Comparison of ENCODE assay signal across 23 cellular contexts in genomic region chr12:47752121-47752520, GRCh38. TPM values are rescaled to one million over a fixed set of nuclear protein-coding genes. Genes with fewer than 3 reads are reported as not detected.
DNase-seq lines count a peak whose midpoint lies in the region; ATAC-seq, FAIRE-seq and TF ChIP-seq lines count a peak whose summit lies in the region.
"Had no signal": no experiment of that assay in that cellular context is flagged by ENCODE, and none has a peak within 500 bp of the region (broad histone marks: within the 10 kb centered on the region; RNA-seq: fewer than 3 reads in every experiment).

No MANE protein-coding gene starts in this region.

- H3K9me3 ChIP-seq in SK-N-SH: no peaks in the 10 kb centered on the region
- no peaks in the 10 kb centered on the region for H3K9me3 ChIP-seq in breast epithelium
- H3K9me3 ChIP-seq in lower lobe of right lung: no peaks in the 10 kb centered on the region
- no peaks in the 10 kb centered on the region for H3K9me3 ChIP-seq in suprapubic skin
- no peaks in the 10 kb centered on the region for H3K9me3 ChIP-seq in uterus
- no peaks in the 10 kb centered on the region for H3K9me3 ChIP-seq in HepG2 (ENCODE audit: low read length)
- H3K9me3 ChIP-seq: SJCRH30 had no signal

- peaks cover 25% of the 10 kb centered on the region for H3K4me1 Mint-ChIP-seq in activated T-cell treated with anti-CD3 and anti-CD28 coated beads, Interleukin-2, amount 50 U/mL, for 24 hours (ENCODE audit: low read depth)

- H3K9ac ChIP-seq in SK-N-SH: no peak overlapping the region
- no peak overlapping the region for H3K9ac ChIP-seq in HepG2 (ENCODE audit: insufficient read depth, low read depth, low read length)

- 90% methylated on average over 3 of the region's 4 CpGs for WGBS in SK-N-SH (ENCODE audit: low lambda C conversion rate)
- WGBS in suprapubic skin: 53% methylated on average over 4 of the region's 4 CpGs
- WGBS in HepG2 (ENCODE audit: low lambda C conversion rate): 49% methylated on average over 4 of the region's 4 CpGs

- H2AFZ ChIP-seq in SK-N-SH (ENCODE audit: low read depth) (no peak overlapping the region), HepG2 (ENCODE audit: low read length) (no peak overlapping the region)

- in situ Hi-C loops in HepG2 (cut with HindIII; ENCODE audit: extremely low pct_ligation_motif_present, low pct_unique_long_range_greater_than_20kb): no loop called here

- H3K4me1 ChIP-seq in SK-N-SH (ENCODE audit: control insufficient read depth in 1 of 2, insufficient read depth in 2 of 2, low read depth in 1 of 2, low read length in 1 of 2): peaks cover 12 to 49% of the 10 kb centered on the region in 2 experiments; a peak in 3 of 4 replicates
- peaks cover 16 to 27% of the 10 kb centered on the region in 2 donors for H3K4me1 ChIP-seq in breast epithelium
- H3K4me1 ChIP-seq in lower lobe of right lung: peaks cover 54% of the 10 kb centered on the region
- H3K4me1 ChIP-seq in suprapubic skin: peaks cover 55% of the 10 kb centered on the region
- H3K4me1 ChIP-seq in uterus: peaks cover 0 to 3% of the 10 kb centered on the region in 2 donors
- H3K4me1 ChIP-seq in HepG2 (ENCODE audit: insufficient read depth, low read length): peaks cover 22% of the 10 kb centered on the region

- H3K9me3 Mint-ChIP-seq in activated T-cell treated with anti-CD3 and anti-CD28 coated beads, Interleukin-2, amount 50 U/mL, for 24 hours: no peaks in the 10 kb centered on the region

- H3K27me3 Mint-ChIP-seq in activated T-cell treated with anti-CD3 and anti-CD28 coated beads, Interleukin-2, amount 50 U/mL, for 24 hours: no peaks in the 10 kb centered on the region
- H3K27me3 Mint-ChIP-seq: activated CD8-positive, alpha-beta memory T cell treated with anti-CD3 and anti-CD28 coated beads, Interleukin-2, amount 10 ng/mL, durations not matched to agents 7 days and 5 days had no signal

- TF ChIP-seq RAD21 in SK-N-SH (IDR thresholded peaks at IDR 0.05; ENCODE audit: low read length) (no peak), HepG2 (CRISPR knock-in tag; IDR thresholded peaks at IDR 0.05) (no peak)

- H4K20me1 ChIP-seq in SK-N-SH (ENCODE audit: insufficient read depth): no peaks in the 10 kb centered on the region
- no peaks in the 10 kb centered on the region for H4K20me1 ChIP-seq in HepG2 (ENCODE audit: insufficient read depth, low read length)

- H3K27me3 ChIP-seq in SK-N-SH (ENCODE audit: insufficient read depth): no peaks in the 10 kb centered on the region
- H3K27me3 ChIP-seq in breast epithelium: no peaks in the 10 kb centered on the region
- H3K27me3 ChIP-seq in lower lobe of right lung (ENCODE audit: low read depth): no peaks in the 10 kb centered on the region
- no peaks in the 10 kb centered on the region for H3K27me3 ChIP-seq in suprapubic skin
- H3K27me3 ChIP-seq in uterus: no peaks in the 10 kb centered on the region
- H3K27me3 ChIP-seq in HepG2 (ENCODE audit: control insufficient read depth in 1 of 2, insufficient read depth in 2 of 2, low read length in 2 of 2): peaks cover 13 to 48% of the 10 kb centered on the region in 2 experiments; a peak in 4 of 5 replicates

- H3K4me2 ChIP-seq in SK-N-SH (no peak overlapping the region), HepG2 (ENCODE audit: low read depth, low read length) (no peak overlapping the region)

- H3K79me2 ChIP-seq in SK-N-SH (ENCODE audit: insufficient read depth): no peaks in the 10 kb centered on the region
- no peaks in the 10 kb centered on the region for H3K79me2 ChIP-seq in HepG2 (ENCODE audit: insufficient read depth, low read length)

- no peak for TF ChIP-seq CTCF in SK-N-SH (IDR thresholded peaks at IDR 0.05)
- no peak for TF ChIP-seq CTCF in breast epithelium (IDR thresholded peaks at IDR 0.05)
- no peak for TF ChIP-seq CTCF in lower lobe of right lung (IDR thresholded peaks at IDR 0.05)
- no peak for TF ChIP-seq CTCF in suprapubic skin (IDR thresholded peaks at IDR 0.05)
- no peak for TF ChIP-seq CTCF in uterus (IDR thresholded peaks at IDR 0.05)
- TF ChIP-seq CTCF in HepG2 (CRISPR knock-in tag; IDR thresholded peaks at IDR 0.05): no peak

- H3K4me3 Mint-ChIP-seq in activated T-cell treated with anti-CD3 and anti-CD28 coated beads, Interleukin-2, amount 50 U/mL, for 24 hours: no peak overlapping the region
- H3K4me3 Mint-ChIP-seq: activated CD8-positive, alpha-beta memory T cell treated with anti-CD3 and anti-CD28 coated beads, Interleukin-2, amount 10 ng/mL, durations not matched to agents 7 days and 5 days had no signal

- H3F3A ChIP-seq in SK-N-SH (replicated peaks; ENCODE audit: insufficient read depth): no peaks in the 10 kb centered on the region

- H3K9me2 ChIP-seq in SK-N-SH: no peaks in the 10 kb centered on the region

- POLR2A ChIA-PET in SK-N-SH (lab: Yijun Ruan, JAX): interaction anchor here (1.0 kb wide), 1 partner anchor 10 kb away, joined by 3 read pairs; no protein-coding TSS in a partner anchor
- POLR2A ChIA-PET in HepG2 (lab: Yijun Ruan, JAX): interaction anchor here (0.6 kb wide), 1 partner anchor 28 kb away, joined by 3 read pairs; no protein-coding TSS in a partner anchor

- no peak for ATAC-seq in SK-N-SH treated with all-trans-retinoic acid at 6 μM for 48 hours
- no peak for ATAC-seq in lower lobe of right lung
- ATAC-seq in HepG2: no peak
- ATAC-seq: activated CD8-positive, alpha-beta memory T cell treated with anti-CD3 and anti-CD28 coated beads, Interleukin-2, amount 10 ng/mL, durations not matched to agents 7 days and 5 days; sciatic nerve had no signal

- no peak overlapping the region for H3K4me3 ChIP-seq in SK-N-SH (ENCODE audit: low read depth in 2 of 2, low read length in 1 of 2)
- no peak overlapping the region for H3K4me3 ChIP-seq in breast epithelium
- H3K4me3 ChIP-seq in lower lobe of right lung: no peak overlapping the region
- no peak overlapping the region for H3K4me3 ChIP-seq in suprapubic skin
- no peak overlapping the region for H3K4me3 ChIP-seq in uterus
- no peak overlapping the region for H3K4me3 ChIP-seq in HepG2 (replicated peaks in 1 of 3; ENCODE audit: insufficient read depth in 1 of 3, low read depth in 2 of 3, low read length in 3 of 3)
- H3K4me3 ChIP-seq: SJCRH30 had no signal

- no peaks in the 10 kb centered on the region for H3K36me3 Mint-ChIP-seq in activated T-cell treated with anti-CD3 and anti-CD28 coated beads, Interleukin-2, amount 50 U/mL, for 24 hours (ENCODE audit: low read depth)
- H3K36me3 Mint-ChIP-seq: activated CD8-positive, alpha-beta memory T cell treated with anti-CD3 and anti-CD28 coated beads, Interleukin-2, amount 10 ng/mL, durations not matched to agents 7 days and 5 days had no signal

- no peak overlapping the region for H3K27ac Mint-ChIP-seq in activated T-cell treated with anti-CD3 and anti-CD28 coated beads, Interleukin-2, amount 50 U/mL, for 24 hours
- H3K27ac Mint-ChIP-seq: activated CD8-positive, alpha-beta memory T cell treated with anti-CD3 and anti-CD28 coated beads, Interleukin-2, amount 10 ng/mL, durations not matched to agents 7 days and 5 days had no signal

- H3K27ac ChIP-seq in SK-N-SH (ENCODE audit: low read depth in 2 of 2, low read length in 1 of 2) (no peak overlapping the region), breast epithelium (peak overlapping the region; percentile 88 to 95), lower lobe of right lung (peak overlapping the region; percentile 84), suprapubic skin (peak overlapping the region; percentile 31), uterus (no peak overlapping the region), HepG2 (ENCODE audit: extremely low read length, insufficient read depth, low read length) (no peak overlapping the region)
- H3K27ac ChIP-seq: 22Rv1, SJCRH30 had no signal

- no TSS peak for BruUV-seq in HepG2 (replicated peaks; lab: Mats Ljungman, UMichigan)

- TF ChIP-seq EP300 in SK-N-SH (IDR thresholded peaks at IDR 0.05; ENCODE audit: borderline replicate concordance in 1 of 2, low read depth in 1 of 2, low read length in 1 of 2) (no peak), suprapubic skin (IDR thresholded peaks at IDR 0.05) (no peak), HepG2 (IDR thresholded peaks at IDR 0.05; ENCODE audit: low read depth in 2 of 2, low read length in 2 of 2) (no peak), HepG2 (CRISPR knock-in tag; IDR thresholded peaks at IDR 0.05; ENCODE audit: borderline replicate concordance) (no peak)

- no peak for FAIRE-seq in HepG2 (lab: Jason Lieb, UNC)
- FAIRE-seq: GM12891 had no signal

- DNase-seq in SK-N-SH (peak; percentile 17), breast epithelium (ENCODE audit: low spot score in 2 of 2) (no peak), lower lobe of right lung (no peak), suprapubic skin (ENCODE audit: low spot score in 2 of 2) (no peak), uterus (no peak), HepG2 (ENCODE audit: low spot score) (no peak)
- no peak for DNase-seq in activated T-cell treated with anti-CD3 and anti-CD28 coated beads, Interleukin-2, amount 50 U/mL, for 24 hours
- DNase-seq: activated CD4-positive, CD25-positive, alpha-beta regulatory T cell treated with anti-CD3 and anti-CD28 coated beads, Interleukin-2, amount 50 U/mL, for 72 hours; activated CD8-positive, alpha-beta memory T cell treated with anti-CD3 and anti-CD28 coated beads, Interleukin-2, amount 10 ng/mL, durations not matched to agents 7 days and 5 days; anterior cingulate cortex; DMS153; foreskin melanocyte; Karpas-422; NCI-H1092; NCI-H2081 treated with DMSO at 0.1 percent for 48 hours; NCI-H510A had no signal

- no peaks in the 10 kb centered on the region for H3K36me3 ChIP-seq in SK-N-SH (replicated peaks in 1 of 2; ENCODE audit: control insufficient read depth in 1 of 2, insufficient read depth in 2 of 2, low read length in 1 of 2)
- no peaks in the 10 kb centered on the region for H3K36me3 ChIP-seq in breast epithelium
- H3K36me3 ChIP-seq in lower lobe of right lung: peaks cover 43% of the 10 kb centered on the region
- H3K36me3 ChIP-seq in suprapubic skin: no peaks in the 10 kb centered on the region
- no peaks in the 10 kb centered on the region for H3K36me3 ChIP-seq in uterus
- no peaks in the 10 kb centered on the region for H3K36me3 ChIP-seq in HepG2 (replicated peaks in 1 of 2; ENCODE audit: control insufficient read depth in 1 of 2, insufficient read depth in 2 of 2, low read length in 2 of 2)
- H3K36me3 ChIP-seq: SJCRH30 had no signal

- TF ChIP-seq POLR2A in breast epithelium (IDR thresholded peaks at IDR 0.05) (no peak), suprapubic skin (IDR thresholded peaks at IDR 0.05) (no peak), uterus (IDR thresholded peaks at IDR 0.05) (no peak), HepG2 (IDR thresholded peaks at IDR 0.05; ENCODE audit: insufficient read depth in 1 of 2, low read depth in 2 of 2, low read length in 2 of 2) (no peak)

- intact Hi-C loops in breast epithelium (cut with DNase I; ENCODE audit: low total_unique reads): no loop called here
- intact Hi-C loops in lower lobe of right lung (cut with DNase I): no loop called here
- intact Hi-C loops in uterus (cut with DNase I; ENCODE audit: low total_unique reads): no loop called here
- intact Hi-C loops in HepG2 (cut with micrococcal nuclease; ENCODE audit: unreplicated experiment): no loop called here

- CTCF ChIA-PET in SK-N-SH (lab: Yijun Ruan, JAX) (interaction anchor here (2.2 to 18.0 kb wide), 5 partner anchors 10 to 86 kb away, joined by 7 to 435 read pairs (median 17); partner anchors contain the start of gene SLC48A1), HepG2 (lab: Yijun Ruan, JAX; ENCODE audit: low intra/inter-chr PET ratio, low total read pairs) (no interaction called here)

RNA-seq across cellular contexts. Expression of gene RAPGEF3, which starts 6.6 kb away (rescaled TPM):
- polyA plus RNA-seq in SK-N-SH (2012; rRNA removed) (0.90 and 0.93 TPM in 2 replicates), HepG2 (2011; rRNA removed) (0.07 and 0.37 TPM in 2 replicates)
- 0.23 and 0.42 TPM in 2 replicates for polyA plus RNA-seq in SK-N-SH (2012; cell fraction: cytosol; rRNA removed)
- polyA plus RNA-seq in SK-N-SH (2012; cell fraction: nucleus; rRNA removed): 3.8 and 4.7 TPM in 2 replicates
- total RNA-seq in breast epithelium (10 to 100 TPM; 40.6 to 87.8 (median 60.3) TPM), lower lobe of right lung (44.5 TPM), suprapubic skin (10 to 100 TPM in 3 of 4 donors, 1 to 10 TPM in 1; 9.3 to 48.9 (median 20.0) TPM), uterus (100 to 1,000 TPM in 1 of 4 donors, 10 to 100 TPM in 3; 13.5 to 105 (median 48.7) TPM), HepG2 (2016; rRNA removed; fragmentation: Illumina TruSeq; extraction: Trizol) (0.07 TPM in 1 of 2 replicates, not detected in the other)
- total RNA-seq in HepG2 (2016; cell fraction: cytosol; rRNA removed; fragmentation: Illumina TruSeq; extraction: Trizol; ENCODE audit: low read depth): not detected in 2 replicates
- total RNA-seq in HepG2 (2016; cell fraction: insoluble cytoplasmic fraction; rRNA removed; fragmentation: Illumina TruSeq; extraction: Trizol): 0.09 TPM in 1 of 2 replicates, not detected in the other
- 0.03 TPM in 1 of 2 replicates, not detected in the other for total RNA-seq in HepG2 (2016; cell fraction: membrane; rRNA removed; fragmentation: Illumina TruSeq; extraction: Trizol)
- 0.40 TPM in 1 of 2 replicates, not detected in the other for total RNA-seq in HepG2 (2016; cell fraction: nucleus; rRNA removed; fragmentation: Illumina TruSeq; extraction: Trizol)
- 0.05 and 0.13 TPM in 2 replicates for polyA plus RNA-seq in HepG2 (2011; cell fraction: cytosol; rRNA removed)
- 0.56 and 0.95 TPM in 2 replicates for polyA plus RNA-seq in HepG2 (2011; cell fraction: nucleus; rRNA removed)
- 0.11 and 0.16 TPM in 2 replicates for polyA plus RNA-seq in HepG2 (2012)
- not detected in 2 replicates for polyA plus RNA-seq in HepG2 (2016; cell fraction: cytosol; fragmentation: Illumina TruSeq; extraction: Trizol; ENCODE audit: low read depth)
- polyA plus RNA-seq in HepG2 (2016; cell fraction: insoluble cytoplasmic fraction; fragmentation: Illumina TruSeq; extraction: Trizol; ENCODE audit: low read depth): 0.17 TPM in 1 of 2 replicates, not detected in the other
- polyA plus RNA-seq in HepG2 (2016; cell fraction: membrane; fragmentation: Illumina TruSeq; extraction: Trizol; ENCODE audit: low read depth): not detected in 2 replicates
- 0.63 TPM in 1 of 2 replicates, not detected in the other for polyA plus RNA-seq in HepG2 (2016; cell fraction: nucleus; fragmentation: Illumina TruSeq; extraction: Trizol; ENCODE audit: insufficient read depth, low read depth)
- polyA minus RNA-seq in HepG2 (2011; rRNA and poly(A)+ RNA removed; ENCODE audit: low replicate concordance): 0.28 and 2.0 TPM in 2 replicates
- not detected in 2 replicates for polyA minus RNA-seq in HepG2 (2011; cell fraction: cytosol; rRNA and poly(A)+ RNA removed)
- polyA minus RNA-seq in HepG2 (2011; cell fraction: nucleus; rRNA and poly(A)+ RNA removed): 0.13 and 1.1 TPM in 2 replicates

RNA-seq across cellular contexts. Expression of gene SLC48A1, which starts 20.9 kb away (rescaled TPM):
- polyA plus RNA-seq in SK-N-SH (2012; rRNA removed): 7.3 and 8.1 TPM in 2 replicates
- polyA plus RNA-seq in SK-N-SH (2012; cell fraction: cytosol; rRNA removed): 4.7 and 6.8 TPM in 2 replicates
- 13.1 and 16.1 TPM in 2 replicates for polyA plus RNA-seq in SK-N-SH (2012; cell fraction: nucleus; rRNA removed)
- total RNA-seq in breast epithelium: 10 to 100 TPM; 27.5 to 51.5 (median 30.6) TPM
- total RNA-seq in lower lobe of right lung: 39.9 TPM
- total RNA-seq in suprapubic skin: 10 to 100 TPM; 38.2 to 53.6 (median 44.7) TPM
- 10 to 100 TPM in 3 of 4 donors, 1 to 10 TPM in 1; 1.3 to 50.5 (median 15.4) TPM for total RNA-seq in uterus
- 2.6 and 3.7 TPM in 2 replicates for total RNA-seq in HepG2 (2016; rRNA removed; fragmentation: Illumina TruSeq; extraction: Trizol)
- total RNA-seq in HepG2 (2016; cell fraction: cytosol; rRNA removed; fragmentation: Illumina TruSeq; extraction: Trizol; ENCODE audit: low read depth): 2.3 and 3.1 TPM in 2 replicates
- 2.3 and 3.4 TPM in 2 replicates for total RNA-seq in HepG2 (2016; cell fraction: insoluble cytoplasmic fraction; rRNA removed; fragmentation: Illumina TruSeq; extraction: Trizol)
- total RNA-seq in HepG2 (2016; cell fraction: membrane; rRNA removed; fragmentation: Illumina TruSeq; extraction: Trizol): 5.0 and 6.3 TPM in 2 replicates
- 2.5 and 2.6 TPM in 2 replicates for total RNA-seq in HepG2 (2016; cell fraction: nucleus; rRNA removed; fragmentation: Illumina TruSeq; extraction: Trizol)
- polyA plus RNA-seq in HepG2 (2011; rRNA removed): 2.2 and 3.1 TPM in 2 replicates
- 2.4 and 2.6 TPM in 2 replicates for polyA plus RNA-seq in HepG2 (2011; cell fraction: cytosol; rRNA removed)
- 3.1 and 4.1 TPM in 2 replicates for polyA plus RNA-seq in HepG2 (2011; cell fraction: nucleus; rRNA removed)
- polyA plus RNA-seq in HepG2 (2012): 2.1 and 3.5 TPM in 2 replicates
- 3.8 and 3.9 TPM in 2 replicates for polyA plus RNA-seq in HepG2 (2016; cell fraction: cytosol; fragmentation: Illumina TruSeq; extraction: Trizol; ENCODE audit: low read depth)
- polyA plus RNA-seq in HepG2 (2016; cell fraction: insoluble cytoplasmic fraction; fragmentation: Illumina TruSeq; extraction: Trizol; ENCODE audit: low read depth): 2.6 and 3.2 TPM in 2 replicates
- polyA plus RNA-seq in HepG2 (2016; cell fraction: membrane; fragmentation: Illumina TruSeq; extraction: Trizol; ENCODE audit: low read depth): 6.3 and 6.9 TPM in 2 replicates
- 5.6 and 6.3 TPM in 2 replicates for polyA plus RNA-seq in HepG2 (2016; cell fraction: nucleus; fragmentation: Illumina TruSeq; extraction: Trizol; ENCODE audit: insufficient read depth, low read depth)
- polyA minus RNA-seq in HepG2 (2011; rRNA and poly(A)+ RNA removed; ENCODE audit: low replicate concordance): 5.7 and 45.5 TPM in 2 replicates
- 1.5 and 2.1 TPM in 2 replicates for polyA minus RNA-seq in HepG2 (2011; cell fraction: cytosol; rRNA and poly(A)+ RNA removed)
- polyA minus RNA-seq in HepG2 (2011; cell fraction: nucleus; rRNA and poly(A)+ RNA removed): 1.7 and 2.8 TPM in 2 replicates

RNA-seq across cellular contexts. Expression of gene ENDOU, which starts 26.8 kb away (rescaled TPM):
- not detected in 2 replicates for polyA plus RNA-seq in SK-N-SH (2012; rRNA removed)
- polyA plus RNA-seq in SK-N-SH (2012; cell fraction: cytosol; rRNA removed): not detected in 2 replicates
- polyA plus RNA-seq in SK-N-SH (2012; cell fraction: nucleus; rRNA removed): not detected in 2 replicates
- total RNA-seq in breast epithelium: 1 to 10 TPM in 2 of 3 donors, under 1 TPM in 1; 0.98 to 1.4 (median 1.0) TPM
- total RNA-seq in lower lobe of right lung: not detected
- total RNA-seq in suprapubic skin: 10 to 100 TPM in 3 of 4 donors, 1 to 10 TPM in 1; 3.5 to 36.1 (median 20.8) TPM
- total RNA-seq in uterus: under 1 TPM in 2 of 4 donors, not detected in 2; 0.28 to 0.64 TPM
- total RNA-seq in HepG2 (2016; rRNA removed; fragmentation: Illumina TruSeq; extraction: Trizol): not detected in 2 replicates
- not detected in 2 replicates for total RNA-seq in HepG2 (2016; cell fraction: cytosol; rRNA removed; fragmentation: Illumina TruSeq; extraction: Trizol; ENCODE audit: low read depth)
- not detected in 2 replicates for total RNA-seq in HepG2 (2016; cell fraction: insoluble cytoplasmic fraction; rRNA removed; fragmentation: Illumina TruSeq; extraction: Trizol)
- total RNA-seq in HepG2 (2016; cell fraction: membrane; rRNA removed; fragmentation: Illumina TruSeq; extraction: Trizol): not detected in 2 replicates
- total RNA-seq in HepG2 (2016; cell fraction: nucleus; rRNA removed; fragmentation: Illumina TruSeq; extraction: Trizol): not detected in 2 replicates
- polyA plus RNA-seq in HepG2 (2011; rRNA removed): not detected in 2 replicates
- polyA plus RNA-seq in HepG2 (2011; cell fraction: cytosol; rRNA removed): not detected in 2 replicates
- not detected in 2 replicates for polyA plus RNA-seq in HepG2 (2011; cell fraction: nucleus; rRNA removed)
- polyA plus RNA-seq in HepG2 (2012): not detected in 2 replicates
- polyA plus RNA-seq in HepG2 (2016; cell fraction: cytosol; fragmentation: Illumina TruSeq; extraction: Trizol; ENCODE audit: low read depth): not detected in 2 replicates
- not detected in 2 replicates for polyA plus RNA-seq in HepG2 (2016; cell fraction: insoluble cytoplasmic fraction; fragmentation: Illumina TruSeq; extraction: Trizol; ENCODE audit: low read depth)
- not detected in 2 replicates for polyA plus RNA-seq in HepG2 (2016; cell fraction: membrane; fragmentation: Illumina TruSeq; extraction: Trizol; ENCODE audit: low read depth)
- not detected in 2 replicates for polyA plus RNA-seq in HepG2 (2016; cell fraction: nucleus; fragmentation: Illumina TruSeq; extraction: Trizol; ENCODE audit: insufficient read depth, low read depth)
- not detected in 2 replicates for polyA minus RNA-seq in HepG2 (2011; rRNA and poly(A)+ RNA removed; ENCODE audit: low replicate concordance)
- polyA minus RNA-seq in HepG2 (2011; cell fraction: cytosol; rRNA and poly(A)+ RNA removed): not detected in 2 replicates
- polyA minus RNA-seq in HepG2 (2011; cell fraction: nucleus; rRNA and poly(A)+ RNA removed): not detected in 2 replicates
- total RNA-seq: activated CD8-positive, alpha-beta memory T cell treated with anti-CD3 and anti-CD28 coated beads, Interleukin-2, amount 10 ng/mL, durations not matched to agents 7 days and 5 days; cerebellum; SJCRH30 had no signal
- polyA plus RNA-seq: BJ had no signal

RNA-seq across cellular contexts. Expression of gene RPAP3, which starts 46.3 kb away (rescaled TPM):
- 6.7 and 9.3 TPM in 2 replicates for polyA plus RNA-seq in SK-N-SH (2012; rRNA removed)
- polyA plus RNA-seq in SK-N-SH (2012; cell fraction: cytosol; rRNA removed): 11.0 and 15.7 TPM in 2 replicates
- polyA plus RNA-seq in SK-N-SH (2012; cell fraction: nucleus; rRNA removed): 2.4 and 7.6 TPM in 2 replicates
- total RNA-seq in breast epithelium: 10 to 100 TPM; 11.4 to 25.0 (median 18.7) TPM
- total RNA-seq in lower lobe of right lung: 20.2 TPM
- total RNA-seq in suprapubic skin: 10 to 100 TPM; 11.7 to 25.5 (median 19.4) TPM
- 10 to 100 TPM; 16.8 to 33.6 (median 22.2) TPM for total RNA-seq in uterus
- 32.8 and 54.2 TPM in 2 replicates for total RNA-seq in HepG2 (2016; rRNA removed; fragmentation: Illumina TruSeq; extraction: Trizol)
- total RNA-seq in HepG2 (2016; cell fraction: cytosol; rRNA removed; fragmentation: Illumina TruSeq; extraction: Trizol; ENCODE audit: low read depth): 1.8 and 2.4 TPM in 2 replicates
- 32.6 and 56.0 TPM in 2 replicates for total RNA-seq in HepG2 (2016; cell fraction: insoluble cytoplasmic fraction; rRNA removed; fragmentation: Illumina TruSeq; extraction: Trizol)
- 6.0 and 7.0 TPM in 2 replicates for total RNA-seq in HepG2 (2016; cell fraction: membrane; rRNA removed; fragmentation: Illumina TruSeq; extraction: Trizol)
- 20.5 and 22.8 TPM in 2 replicates for total RNA-seq in HepG2 (2016; cell fraction: nucleus; rRNA removed; fragmentation: Illumina TruSeq; extraction: Trizol)
- 6.0 and 8.8 TPM in 2 replicates for polyA plus RNA-seq in HepG2 (2011; rRNA removed)
- 2.6 and 4.0 TPM in 2 replicates for polyA plus RNA-seq in HepG2 (2011; cell fraction: cytosol; rRNA removed)
- 2.1 and 4.0 TPM in 2 replicates for polyA plus RNA-seq in HepG2 (2011; cell fraction: nucleus; rRNA removed)
- 12.7 and 13.8 TPM in 2 replicates for polyA plus RNA-seq in HepG2 (2012)
- polyA plus RNA-seq in HepG2 (2016; cell fraction: cytosol; fragmentation: Illumina TruSeq; extraction: Trizol; ENCODE audit: low read depth): 1.9 and 2.4 TPM in 2 replicates
- polyA plus RNA-seq in HepG2 (2016; cell fraction: insoluble cytoplasmic fraction; fragmentation: Illumina TruSeq; extraction: Trizol; ENCODE audit: low read depth): 54.9 and 56.4 TPM in 2 replicates
- polyA plus RNA-seq in HepG2 (2016; cell fraction: membrane; fragmentation: Illumina TruSeq; extraction: Trizol; ENCODE audit: low read depth): 4.1 and 4.9 TPM in 2 replicates
- polyA plus RNA-seq in HepG2 (2016; cell fraction: nucleus; fragmentation: Illumina TruSeq; extraction: Trizol; ENCODE audit: insufficient read depth, low read depth): 28.1 and 29.6 TPM in 2 replicates
- polyA minus RNA-seq in HepG2 (2011; rRNA and poly(A)+ RNA removed; ENCODE audit: low replicate concordance): 1.6 and 3.1 TPM in 2 replicates
- polyA minus RNA-seq in HepG2 (2011; cell fraction: cytosol; rRNA and poly(A)+ RNA removed): 6.3 and 6.5 TPM in 2 replicates
- polyA minus RNA-seq in HepG2 (2011; cell fraction: nucleus; rRNA and poly(A)+ RNA removed): 25.4 and 29.5 TPM in 2 replicates

Comparison
In these comparisons a context has a peak if more than half of its experiments do, and no peak if none do; other contexts are left out.
1. H3K27ac ChIP-seq: peak in breast epithelium (2 of 2), lower lobe of right lung (single experiment) and suprapubic skin (single experiment); none in SK-N-SH (0 of 2), uterus (0 of 2) and HepG2 (single experiment).
2. RNA of gene RAPGEF3, which starts 6.6 kb away (total RNA-seq): 13.5 to 105 TPM in uterus, 40.6 to 87.8 TPM in breast epithelium, 44.5 TPM in lower lobe of right lung (single experiment) and 9.3 to 48.9 TPM in suprapubic skin; 0.03 to 0.40 TPM in HepG2; every median in the first group is over 4 times any median in the second.